ENCODE assay signal across 14 cellular contexts in the genomic region with DNA sequence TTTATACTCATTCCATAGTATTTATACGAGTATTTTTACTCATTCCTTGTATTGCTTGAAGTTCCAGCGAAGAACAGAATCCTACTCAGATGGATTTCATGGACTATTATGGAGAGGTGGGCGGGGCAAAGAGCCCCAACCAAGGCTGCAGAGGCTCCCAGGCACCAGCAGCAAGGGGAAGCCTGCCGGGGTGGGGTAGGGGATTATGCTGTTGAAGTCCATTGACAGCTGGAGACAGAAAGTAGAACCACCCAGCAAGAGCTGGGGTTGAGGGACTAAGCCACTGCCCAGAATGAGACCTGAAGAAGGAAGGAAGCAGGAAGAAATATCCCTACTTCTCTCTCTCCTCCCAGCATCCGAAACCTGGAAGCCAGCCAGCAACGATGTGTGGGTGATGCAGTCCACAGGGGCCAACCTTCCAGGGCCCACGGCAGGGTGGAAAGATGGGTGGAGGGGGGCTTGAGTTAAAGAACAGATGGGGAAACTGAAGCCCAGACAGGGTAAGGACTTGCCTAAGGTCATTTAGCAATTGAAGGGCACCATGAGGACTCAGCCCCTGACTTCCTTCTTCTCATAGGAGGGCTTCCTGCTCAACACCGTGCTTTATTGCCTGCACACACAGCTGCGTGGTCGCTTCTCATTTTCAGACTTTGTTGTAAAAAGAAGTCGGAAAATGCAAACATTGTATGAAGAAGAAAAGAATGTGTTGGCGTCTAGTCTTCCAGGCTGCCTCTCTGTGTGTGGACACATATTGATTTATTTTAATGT. TPM values are rescaled to one million over a fixed set of nuclear protein-coding genes. Genes with fewer than 3 reads are reported as not detected.
DNase-seq lines count a peak whose midpoint lies in the region; ATAC-seq and TF ChIP-seq lines count a peak whose summit lies in the region.
"Had no signal": no experiment of that assay in that cellular context is flagged by ENCODE, and none has a peak within 500 bp of the region (broad histone marks: within the 10 kb centered on the region; RNA-seq: fewer than 3 reads in every experiment).

No MANE protein-coding gene starts in this region.

- peak overlapping the region; percentile 62 for H3K4me2 ChIP-seq in HCT116 (ENCODE audit: low read length)
- H3K4me2 ChIP-seq in OCI-LY1 (ENCODE audit: low read length) = peak overlapping the region; percentile 66
- no peak overlapping the region for H3K4me2 ChIP-seq in PC-9

- H3K36me3 ChIP-seq in HCT116 (ENCODE audit: control insufficient read depth in 1 of 2, insufficient read depth in 2 of 2, low read length in 2 of 2) (no peaks in the 10 kb centered on the region), OCI-LY1 (ENCODE audit: insufficient read depth, low read length) (no peaks in the 10 kb centered on the region), lower lobe of right lung (no peaks in the 10 kb centered on the region), PC-9 (ENCODE audit: low read depth) (no peaks in the 10 kb centered on the region)

- H3K27me3 ChIP-seq in HCT116 (ENCODE audit: insufficient read depth, low read length) (no peaks in the 10 kb centered on the region), OCI-LY1 (ENCODE audit: insufficient read depth, low read length) (no peaks in the 10 kb centered on the region), lower lobe of right lung (ENCODE audit: low read depth) (peaks cover 16% of the 10 kb centered on the region), PC-9 (ENCODE audit: insufficient read depth, low read depth) (no peaks in the 10 kb centered on the region)

- H2AFZ ChIP-seq in HCT116 (ENCODE audit: low read depth, low read length, poor library complexity, severe bottlenecking) (peak overlapping the region; percentile 88), OCI-LY1 (ENCODE audit: low read length) (no peak overlapping the region; the same call in 1 of the 2 replicates), PC-9 (no peak overlapping the region)

- H3K27ac ChIP-seq in HCT116 (ENCODE audit: low read depth, low read length) (no peak overlapping the region), OCI-LY1 (ENCODE audit: low read depth, low read length, poor library complexity, severe bottlenecking) (peak overlapping the region; percentile 89), lower lobe of right lung (no peak overlapping the region), PC-9 (no peak overlapping the region)

- no TSS peak for BruUV-seq in HCT116 (replicated peaks; lab: Mats Ljungman, UMichigan)
- BruUV-seq in PC-9 (replicated peaks; lab: Mats Ljungman, UMichigan) = no TSS peak

- H3K4me1 ChIP-seq in HCT116 (ENCODE audit: control insufficient read depth in 1 of 2, insufficient read depth in 2 of 2, low read length in 2 of 2) (peaks cover 2 to 39% of the 10 kb centered on the region in 2 experiments; a peak in 3 of 4 replicates), OCI-LY1 (ENCODE audit: insufficient read depth, low read length, severe bottlenecking) (peaks cover 63% of the 10 kb centered on the region), lower lobe of right lung (peaks cover 6% of the 10 kb centered on the region), PC-9 (replicated peaks; ENCODE audit: insufficient read depth) (peaks cover 39% of the 10 kb centered on the region)

- CTCF ChIA-PET in HCT116 (lab: Charles Lee) (interaction anchor here (1.0 kb wide), 1 partner anchor 207 kb away, joined by 3 read pairs; no protein-coding TSS in a partner anchor), PC-9 (lab: Charles Lee) (no interaction called here)

- H3K9ac ChIP-seq in HCT116 (ENCODE audit: low read length) (0 out of 2 replicates have a peak overlapping the region, but pooled peaks have one; percentile 7), OCI-LY1 (ENCODE audit: low read length) (peak overlapping the region; percentile 63)

- H3K79me2 ChIP-seq in HCT116 (ENCODE audit: insufficient read depth, low read length) = no peaks in the 10 kb centered on the region
- H3K79me2 ChIP-seq in OCI-LY1 (ENCODE audit: insufficient read depth, low read length) = no peaks in the 10 kb centered on the region
- H3K79me2 ChIP-seq in PC-9 (ENCODE audit: low read depth) = no peaks in the 10 kb centered on the region

- TF ChIP-seq CTCF in HCT116 (IDR thresholded peaks at IDR 0.05 in 2 of 3, conservative IDR thresholded peaks at IDR 0.05 in 1 of 3; ENCODE audit: borderline replicate concordance in 1 of 3, insufficient read depth in 1 of 3, low read depth in 2 of 3, low read length in 2 of 3) = no peak
- TF ChIP-seq CTCF in OCI-LY1 (IDR thresholded peaks at IDR 0.05; ENCODE audit: low read length) = no peak
- TF ChIP-seq CTCF in lower lobe of right lung (IDR thresholded peaks at IDR 0.05) = no peak
- no peak for TF ChIP-seq CTCF in PC-9 (conservative IDR thresholded peaks at IDR 0.05)

- no peak for TF ChIP-seq POLR2A in HCT116 (IDR thresholded peaks at IDR 0.05; ENCODE audit: borderline replicate concordance, extremely low read depth, insufficient read depth, insufficient read length)

- no peaks in the 10 kb centered on the region for H3K9me3 ChIP-seq in HCT116 (ENCODE audit: control insufficient read depth in 1 of 2, insufficient read depth in 1 of 2, low read depth in 1 of 2, low read length in 2 of 2)
- no peaks in the 10 kb centered on the region for H3K9me3 ChIP-seq in OCI-LY1 (ENCODE audit: low read length)
- H3K9me3 ChIP-seq in lower lobe of right lung = no peaks in the 10 kb centered on the region
- H3K9me3 ChIP-seq in PC-9 (ENCODE audit: insufficient read depth, low read depth) = no peaks in the 10 kb centered on the region

- TF ChIP-seq RAD21 in HCT116 (IDR thresholded peaks at IDR 0.05; ENCODE audit: low read depth) = no peak

- H3K4me3 ChIP-seq in HCT116 (replicated peaks in 1 of 2; ENCODE audit: low read depth in 1 of 2, low read length in 2 of 2) = 0 out of 4 replicates have a peak overlapping the region, but pooled peaks of 1 of the 2 experiments have one; percentile 10
- peak overlapping the region; percentile 22 for H3K4me3 ChIP-seq in OCI-LY1 (ENCODE audit: low read depth, low read length, poor library complexity, severe bottlenecking)
- no peak overlapping the region for H3K4me3 ChIP-seq in lower lobe of right lung
- no peak overlapping the region for H3K4me3 ChIP-seq in PC-9

- DNase-seq in CD1c-positive myeloid dendritic cell (ENCODE audit: extremely low spot score) (peak; percentile 25), HCT116 (ENCODE audit: low read depth, low spot score) (no peak), lower lobe of right lung (peak; percentile 56), G401 (ENCODE audit: low spot score) (no peak), PC-9 (no peak), left cardiac atrium (no peak)
- DNase-seq: activated T-cell treated with anti-CD3 and anti-CD28 coated beads, Interleukin-2, amount 50 U/mL, for 24 hours; anterior cingulate cortex; CD8-positive, alpha-beta memory T cell; foreskin melanocyte; islet precursor cell; NCI-H2081 treated with DMSO at 0.1 percent for 48 hours had no signal

- H3K9me2 ChIP-seq in HCT116 (ENCODE audit: insufficient read depth) (no peaks in the 10 kb centered on the region), OCI-LY1 (ENCODE audit: low read depth, low read length) (no peaks in the 10 kb centered on the region), PC-9 (ENCODE audit: insufficient read depth) (no peaks in the 10 kb centered on the region)

- H4K20me1 ChIP-seq in HCT116 (ENCODE audit: insufficient read depth) (no peaks in the 10 kb centered on the region), OCI-LY1 (ENCODE audit: insufficient read depth, low read length) (no peaks in the 10 kb centered on the region), PC-9 (ENCODE audit: insufficient read depth) (no peaks in the 10 kb centered on the region)

- RAD21 ChIA-PET in HCT116 (lab: Charles Lee; ENCODE audit: low non-redundant PET in 1 of 2, low total read pairs in 2 of 2, uncharacterized antibody in 2 of 2, unreplicated experiment in 2 of 2) = no interaction called here

- in situ Hi-C loops in G401 (cut with HindIII; ENCODE audit: low sequenced_read_pairs) = no loop called here

- H3F3A ChIP-seq in OCI-LY1 (ENCODE audit: insufficient read depth, low read length) (no peaks in the 10 kb centered on the region), PC-9 (ENCODE audit: insufficient read depth, low read depth) (peaks cover 9% of the 10 kb centered on the region; the same call in 1 of the 2 replicates)

- POLR2A ChIA-PET in HCT116 (lab: Charles Lee) (no interaction called here), PC-9 (lab: Charles Lee; ENCODE audit: unreplicated experiment) (no interaction called here)

- ATAC-seq in HCT116 (no peak), lower lobe of right lung (peak in 1 of 2 donors; percentile 5), HG03521 (IDR thresholded peaks at IDR 0.05; ENCODE audit: unreplicated experiment) (no peak), left cardiac atrium (no peak)

- intact Hi-C loops in HCT116 (cut with micrococcal nuclease) (no loop called here), lower lobe of right lung (cut with DNase I) (no loop called here), PC-9 (cut with micrococcal nuclease; ENCODE audit: unreplicated experiment) (no loop called here), left cardiac atrium (cut with DNase I) (loop anchor here in 1 of 2 donors (10.0 kb wide), 1 partner anchor 60 kb away; no protein-coding TSS in a partner anchor)

TF ChIP-seq in HCT116, 20 proteins besides CTCF, POLR2A, EP300 and RAD21 (continues in another document):
- TF ChIP-seq ZFX (IDR thresholded peaks at IDR 0.05) (no peak), CBX3 (IDR thresholded peaks at IDR 0.05; ENCODE audit: low read depth) (no peak), EZH2phosphoT487 (IDR thresholded peaks at IDR 0.05; ENCODE audit: borderline replicate concordance) (no peak), YY1 (IDR thresholded peaks at IDR 0.05; ENCODE audit: extremely low read depth, insufficient replicate concordance, low read depth, low read length) (no peak)
- TF ChIP-seq, protein P1, sequence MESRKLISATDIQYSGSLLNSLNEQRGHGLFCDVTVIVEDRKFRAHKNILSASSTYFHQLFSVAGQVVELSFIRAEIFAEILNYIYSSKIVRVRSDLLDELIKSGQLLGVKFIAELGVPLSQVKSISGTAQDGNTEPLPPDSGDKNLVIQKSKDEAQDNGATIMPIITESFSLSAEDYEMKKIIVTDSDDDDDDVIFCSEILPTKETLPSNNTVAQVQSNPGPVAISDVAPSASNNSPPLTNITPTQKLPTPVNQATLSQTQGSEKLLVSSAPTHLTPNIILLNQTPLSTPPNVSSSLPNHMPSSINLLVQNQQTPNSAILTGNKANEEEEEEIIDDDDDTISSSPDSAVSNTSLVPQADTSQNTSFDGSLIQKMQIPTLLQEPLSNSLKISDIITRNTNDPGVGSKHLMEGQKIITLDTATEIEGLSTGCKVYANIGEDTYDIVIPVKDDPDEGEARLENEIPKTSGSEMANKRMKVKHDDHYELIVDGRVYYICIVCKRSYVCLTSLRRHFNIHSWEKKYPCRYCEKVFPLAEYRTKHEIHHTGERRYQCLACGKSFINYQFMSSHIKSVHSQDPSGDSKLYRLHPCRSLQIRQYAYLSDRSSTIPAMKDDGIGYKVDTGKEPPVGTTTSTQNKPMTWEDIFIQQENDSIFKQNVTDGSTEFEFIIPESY (IDR thresholded peaks at IDR 0.05; ENCODE audit: extremely low read depth, insufficient replicate concordance, low read length) = no peak

RNA-seq across cellular contexts. Expression of a gene that starts 18.3 kb away (rescaled TPM):
- total RNA-seq in HCT116 (2021; ENCODE audit: unreplicated experiment) (not detected), lower lobe of right lung (not detected), PC-9 (2021) (not detected in 2 replicates), left cardiac atrium (not detected)
- polyA plus RNA-seq in HCT116 (2012) = not detected in 2 replicates
- not detected in 2 replicates for total RNA-seq in G401 (2014; rRNA removed; shearing (Covaris generic))
- total RNA-seq: CD8-positive, alpha-beta memory T cell had no signal
- polyA plus RNA-seq: CD8-positive, alpha-beta memory T cell had no signal

Comparison
In these comparisons a context has a peak if more than half of its experiments do, and no peak if none do; other contexts are left out.
1. DNase-seq: peak in CD1c-positive myeloid dendritic cell (single experiment) and lower lobe of right lung (single experiment); none in HCT116 (single experiment), G401 (single experiment), PC-9 (0 of 2) and left cardiac atrium (single experiment).